Comparison of ENCODE assay signal across 8 cellular contexts in the genomic region with DNA sequence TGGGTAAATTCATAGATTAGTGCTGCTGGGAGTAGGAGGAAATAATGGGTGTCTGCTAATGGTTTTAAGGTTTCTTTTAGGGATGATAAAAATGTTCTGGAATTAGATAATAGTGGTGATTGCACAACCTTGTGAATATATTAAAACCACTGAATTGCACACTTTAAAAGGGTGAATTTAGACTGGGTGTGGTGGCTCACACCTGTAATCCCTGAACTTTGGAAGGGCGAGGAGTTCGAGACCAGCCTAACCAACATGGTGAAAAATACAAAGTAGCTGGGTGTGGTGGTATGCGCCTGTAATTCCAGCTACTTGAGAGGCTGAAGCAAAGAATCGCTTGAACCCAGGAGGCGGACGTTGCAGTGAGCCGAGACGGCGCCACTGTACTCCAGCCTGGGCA. TPM values are rescaled to one million over a fixed set of nuclear protein-coding genes. Genes with fewer than 3 reads are reported as not detected.
DNase-seq lines count a peak whose midpoint lies in the region; ATAC-seq and TF ChIP-seq lines count a peak whose summit lies in the region.

No MANE protein-coding gene starts in this region.

- no peak for TF ChIP-seq CTCF in AG10803 (conservative IDR thresholded peaks at IDR 0.05; ENCODE audit: low read length)
- TF ChIP-seq CTCF in KMS-11 (conservative IDR thresholded peaks at IDR 0.05; ENCODE audit: low read depth, low read length) = no peak
- no peak for TF ChIP-seq CTCF in chondrocyte (IDR thresholded peaks at IDR 0.05)

- H3K27ac ChIP-seq in KMS-11 (no peak overlapping the region), muscle layer of duodenum (ENCODE audit: low read length) (no peak overlapping the region)

- no peak for ATAC-seq in GM21526 (IDR thresholded peaks at IDR 0.05; ENCODE audit: low FRiP score, unreplicated experiment)

- no peak overlapping the region for H2AFZ ChIP-seq in KMS-11 (ENCODE audit: low read depth)

- H3K4me3 Mint-ChIP-seq in chondrocyte (ENCODE audit: unreplicated experiment) = peak overlapping the region; percentile 46

- H3K36me3 ChIP-seq in KMS-11 (ENCODE audit: insufficient read depth) (no peaks in the 10 kb centered on the region), muscle layer of duodenum (ENCODE audit: control insufficient read depth in 1 of 2, insufficient read depth in 2 of 2, low read length in 2 of 2) (no peaks in the 10 kb centered on the region)

- H3K27me3 ChIP-seq in KMS-11 (ENCODE audit: insufficient read depth, low read depth) (no peaks in the 10 kb centered on the region), muscle layer of duodenum (ENCODE audit: low read depth, low read length) (no peaks in the 10 kb centered on the region)

- H3K9me3 Mint-ChIP-seq in chondrocyte (ENCODE audit: low read depth) = no peaks in the 10 kb centered on the region

- H3K27me3 Mint-ChIP-seq in chondrocyte (ENCODE audit: low read depth) = no peaks in the 10 kb centered on the region

- H3K79me2 ChIP-seq in KMS-11 (ENCODE audit: insufficient read depth, low read depth) = peaks cover 25% of the 10 kb centered on the region

- no peaks in the 10 kb centered on the region for H4K20me1 ChIP-seq in KMS-11 (ENCODE audit: insufficient read depth)

- peak overlapping the region; percentile 32 for H3K27ac Mint-ChIP-seq in chondrocyte (ENCODE audit: unreplicated experiment)

- H3K9me3 ChIP-seq in muscle layer of duodenum (ENCODE audit: control insufficient read depth in 1 of 2, low read length in 2 of 2) = no peaks in the 10 kb centered on the region

- peaks cover 7% of the 10 kb centered on the region for H3K4me1 ChIP-seq in KMS-11 (ENCODE audit: low read depth, poor library complexity, severe bottlenecking)
- peaks cover 0 to 14% of the 10 kb centered on the region in 2 donors for H3K4me1 ChIP-seq in muscle layer of duodenum (ENCODE audit: control insufficient read depth in 1 of 2, insufficient read depth in 2 of 2, low read length in 2 of 2)

- H3K9ac ChIP-seq in KMS-11 = no peak overlapping the region

- peaks cover 2% of the 10 kb centered on the region for H3K36me3 Mint-ChIP-seq in chondrocyte (ENCODE audit: low read depth)

- no peak for DNase-seq in AG10803 (ENCODE audit: low read depth)
- no peak for DNase-seq in chondrocyte (ENCODE audit: low spot score)
- DNase-seq in T1000 (lab: John Stamatoyannopoulos, UW) = no peak
- DNase-seq in NCI-H524 treated with DMSO at 0.1 percent for 48 hours (lab: John Stamatoyannopoulos, UW) = no peak
- DNase-seq in DMS79 treated with DMSO at 0.1 percent for 48 hours (lab: John Stamatoyannopoulos, UW) = no peak

- peak overlapping the region; percentile 93 for H3K4me3 ChIP-seq in AG10803 (ENCODE audit: low read length)
- H3K4me3 ChIP-seq in KMS-11 (IDR thresholded peaks at IDR 0.05; ENCODE audit: insufficient read depth, low read depth, low read length) = no peak overlapping the region
- H3K4me3 ChIP-seq in muscle layer of duodenum (ENCODE audit: low read depth in 1 of 2, low read length in 2 of 2) = peak overlapping the region; percentile 83 to 89

- peaks cover 26% of the 10 kb centered on the region for H3K4me1 Mint-ChIP-seq in chondrocyte (ENCODE audit: low read depth)

- H3K4me2 ChIP-seq in KMS-11 = peak overlapping the region; percentile 58

RNA-seq across cellular contexts. Expression of a gene that starts 1.3 kb away (rescaled TPM):
- total RNA-seq in chondrocyte = 9.6 to 13.0 TPM (median 9.9 TPM) in 3 replicates

RNA-seq across cellular contexts. Expression of a gene that starts 42.8 kb away (rescaled TPM):
- total RNA-seq in chondrocyte = 79.3 to 102 TPM (median 83.6 TPM) in 3 replicates
